In genomic region chr19:47274891-47275865, GRCh38 we compare ENCODE assay signal across 2 cellular contexts.
TF ChIP-seq lines count a peak whose summit lies in the region.

No MANE protein-coding gene starts in this region.

TF ChIP-seq in HCT116, 20 proteins besides CTCF, POLR2A, EP300 and RAD21 (continued from another document):
- TF ChIP-seq ELF1 (IDR thresholded peaks at IDR 0.05; ENCODE audit: borderline replicate concordance, low read depth) (no peak), SRF (IDR thresholded peaks at IDR 0.05; ENCODE audit: low read depth) (no peak), ATF3 (IDR thresholded peaks at IDR 0.05) (no peak), REST (IDR thresholded peaks at IDR 0.05; ENCODE audit: low read depth) (no peak), CEBPB (IDR thresholded peaks at IDR 0.05; ENCODE audit: low read depth) (no peak)
TF ChIP-seq in HCT116: peak in this region for 0.

TF ChIP-seq in neural cell, 6 proteins besides CTCF, POLR2A, EP300 and RAD21 (continued from another document):
- TF ChIP-seq REST (IDR thresholded peaks at IDR 0.05; ENCODE audit: borderline replicate concordance) (peak; percentile 6), POLR2AphosphoS5 (IDR thresholded peaks at IDR 0.05) (peak; percentile 33)
